In genomic region chr10:80498039-80498832, GRCh38 we compare ENCODE assay signal across 1 cellular context.
TF ChIP-seq lines count a peak whose summit lies in the region.

No MANE protein-coding gene starts in this region.

TF ChIP-seq in H1, 55 proteins besides CTCF, POLR2A, EP300 and RAD21 (continued from another document):
- TF ChIP-seq SIN3A (conservative IDR thresholded peaks at IDR 0.05 in 1 of 2, IDR thresholded peaks at IDR 0.05 in 1 of 2; ENCODE audit: low read depth in 1 of 2, low read length in 2 of 2), result no peak
- TF ChIP-seq SUZ12 (IDR thresholded peaks at IDR 0.05; ENCODE audit: low read length), result no peak
- TF ChIP-seq YY1 (IDR thresholded peaks at IDR 0.05; ENCODE audit: low read depth, low read length), result no peak
- no peak for TF ChIP-seq SP2 (IDR thresholded peaks at IDR 0.05; ENCODE audit: low read length)
- TF ChIP-seq KDM1A (IDR thresholded peaks at IDR 0.05; ENCODE audit: borderline replicate concordance, low read length), result no peak
- no peak for TF ChIP-seq GTF2F1 (IDR thresholded peaks at IDR 0.05; ENCODE audit: borderline replicate concordance, low read depth, low read length)
- TF ChIP-seq TAF1 (IDR thresholded peaks at IDR 0.05; ENCODE audit: low read depth, low read length), result no peak
- TF ChIP-seq ASH2L (IDR thresholded peaks at IDR 0.05; ENCODE audit: low read length), result no peak
- TF ChIP-seq ATF3 (IDR thresholded peaks at IDR 0.05; ENCODE audit: insufficient read depth, low read depth, low read length), result no peak
- TF ChIP-seq SP1 (IDR thresholded peaks at IDR 0.05; ENCODE audit: low read depth, low read length), result no peak
- TF ChIP-seq SIX5 (IDR thresholded peaks at IDR 0.05; ENCODE audit: low read depth, low read length), result no peak
